ENCODE assay signal across 1 cellular context in the genomic region with DNA sequence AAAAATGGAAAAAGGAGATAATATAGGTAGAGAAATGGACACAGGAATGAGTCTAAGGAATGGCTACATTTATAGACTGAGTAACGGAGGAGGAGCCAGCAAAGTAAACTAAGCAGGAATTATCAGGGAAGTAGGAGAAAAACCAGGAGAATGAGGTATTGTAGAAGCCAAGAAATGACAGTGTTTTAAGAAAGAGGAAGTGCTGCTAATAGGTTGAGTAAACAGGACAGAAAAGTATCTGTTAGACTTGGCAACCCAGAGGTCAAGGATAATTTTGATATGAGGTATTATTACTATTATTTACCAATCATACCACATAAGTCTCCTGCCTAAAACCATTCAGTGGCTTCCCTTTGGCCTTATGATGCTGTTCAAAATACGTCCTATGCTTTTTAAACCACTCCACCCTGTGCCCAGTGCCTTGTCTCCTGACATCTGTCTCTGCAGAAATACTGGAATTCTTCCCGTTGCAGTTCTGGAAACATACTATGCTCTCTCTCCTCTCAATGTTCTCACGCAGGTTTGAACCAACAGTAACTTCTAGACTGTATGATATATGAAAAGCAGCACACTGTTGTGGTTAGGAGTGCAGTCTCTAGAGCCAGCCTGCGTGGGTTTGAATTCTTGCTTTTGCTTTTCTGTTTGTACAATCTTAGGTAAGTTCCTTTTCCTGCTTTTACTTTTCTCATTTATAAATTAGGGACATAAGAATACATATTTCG.
TF ChIP-seq lines count a peak whose summit lies in the region.

No MANE protein-coding gene starts in this region.

TF ChIP-seq in H1, 55 proteins besides CTCF, POLR2A, EP300 and RAD21:
- TF ChIP-seq RBBP5 (IDR thresholded peaks at IDR 0.05; ENCODE audit: borderline replicate concordance, low read depth, low read length) (no peak), HDAC6 (IDR thresholded peaks at IDR 0.05; ENCODE audit: low read depth, low read length) (no peak), EGR1 (IDR thresholded peaks at IDR 0.05; ENCODE audit: borderline replicate concordance, low read depth, low read length) (no peak), TBP (IDR thresholded peaks at IDR 0.05; ENCODE audit: low read depth, low read length) (no peak), BACH1 (IDR thresholded peaks at IDR 0.05; ENCODE audit: low read length) (no peak), CEBPB (IDR thresholded peaks at IDR 0.05; ENCODE audit: low read depth, low read length) (no peak)
